8 cellular contexts compared by ENCODE assay signal in genomic region chr10:94363251-94363565, GRCh38. TPM values are rescaled to one million over a fixed set of nuclear protein-coding genes. Genes with fewer than 3 reads are reported as not detected.
DNase-seq lines count a peak whose midpoint lies in the region; FAIRE-seq and TF ChIP-seq lines count a peak whose summit lies in the region.

No MANE protein-coding gene starts in this region.

- H3K4me3 Mint-ChIP-seq in CD4-positive, alpha-beta memory T cell = peak overlapping the region; percentile 94 to 97 (median 96)

- peak overlapping the region; percentile 86 for H3K27ac ChIP-seq in CD4-positive, alpha-beta memory T cell (ENCODE audit: low read depth, low read length)
- H3K27ac ChIP-seq in WERI-Rb-1 = peak overlapping the region; percentile 60
- H3K27ac ChIP-seq in right atrium auricular region = peak overlapping the region in 1 of 2 donors; percentile 7
- no peak overlapping the region for H3K27ac ChIP-seq in stomach smooth muscle (ENCODE audit: low read length)

- H3K4me1 Mint-ChIP-seq in CD4-positive, alpha-beta memory T cell = peaks cover 23 to 43% (median 33%) of the 10 kb centered on the region in 4 donors

- H3K36me3 ChIP-seq in CD4-positive, alpha-beta memory T cell (ENCODE audit: insufficient read depth, low read length) = no peaks in the 10 kb centered on the region
- H3K36me3 ChIP-seq in WERI-Rb-1 (peaks cover 22% of the 10 kb centered on the region), right atrium auricular region (no peaks in the 10 kb centered on the region), stomach smooth muscle (ENCODE audit: control insufficient read depth in 2 of 2, insufficient read depth in 2 of 2, low read length in 2 of 2) (peaks cover 0 to 3% of the 10 kb centered on the region in 2 donors)

- no peaks in the 10 kb centered on the region for H3K9me3 Mint-ChIP-seq in CD4-positive, alpha-beta memory T cell

- intact Hi-C loops in CD4-positive, alpha-beta memory T cell (cut with micrococcal nuclease) = loop anchor here (2.0 to 10.0 kb wide), 4 partner anchors 42 to 1518 kb away; partner anchors contain the start of genes EXOC6 and FRA10AC1

- H3K27ac Mint-ChIP-seq in CD4-positive, alpha-beta memory T cell = peak overlapping the region; percentile 93 to 99 (median 97)

- H3K4me1 ChIP-seq in CD4-positive, alpha-beta memory T cell (ENCODE audit: insufficient read depth, low read length) = peaks cover 26% of the 10 kb centered on the region
- H3K4me1 ChIP-seq in right atrium auricular region (peaks cover 0 to 26% of the 10 kb centered on the region in 2 donors), stomach smooth muscle (ENCODE audit: control insufficient read depth, insufficient read depth, low read length) (peaks cover 8% of the 10 kb centered on the region)

- DNase-seq in CD4-positive, alpha-beta memory T cell = no peak
- DNase-seq in HFF-Myc (ENCODE audit: extremely low read depth, low read depth) (no peak), WERI-Rb-1 (no peak), right atrium auricular region (ENCODE audit: low spot score) (no peak), GM19239 (ENCODE audit: insufficient read length, low spot score) (no peak), D721Med (ENCODE audit: insufficient read length, low spot score) (no peak), DMS79 treated with DMSO at 0.1 percent for 48 hours (lab: John Stamatoyannopoulos, UW) (no peak)

- H3K4me3 ChIP-seq in CD4-positive, alpha-beta memory T cell (ENCODE audit: low read length in 2 of 2) = peak overlapping the region in 1 of 2 donors; percentile 64
- peak overlapping the region; percentile 77 for H3K4me3 ChIP-seq in HFF-Myc (replicated peaks; ENCODE audit: low read depth, low read length)
- H3K4me3 ChIP-seq in WERI-Rb-1 (ENCODE audit: low read depth, low read length) = peak overlapping the region; percentile 67
- peak overlapping the region; percentile 74 to 78 for H3K4me3 ChIP-seq in right atrium auricular region
- H3K4me3 ChIP-seq in stomach smooth muscle (ENCODE audit: low read length in 2 of 2) = peak overlapping the region; percentile 91 to 95

- peak overlapping the region; percentile 89 to 96 for H3K9ac ChIP-seq in stomach smooth muscle (ENCODE audit: low read length in 2 of 2)

- POLR2A ChIA-PET in CD4-positive, alpha-beta memory T cell (lab: Charles Lee; ENCODE audit: partially characterized antibody) = interaction anchor here (1.2 kb wide), 1 partner anchor 457 kb away, joined by 3 read pairs; no protein-coding TSS in a partner anchor

- FAIRE-seq in GM19239 (lab: Jason Lieb, UNC) (no peak), D721Med (lab: Jason Lieb, UNC) (no peak)

- TF ChIP-seq CTCF in HFF-Myc (IDR thresholded peaks at IDR 0.05; ENCODE audit: low read depth, low read length, missing control alignments) (no peak), WERI-Rb-1 (IDR thresholded peaks at IDR 0.05; ENCODE audit: low read depth, low read length) (no peak), right atrium auricular region (IDR thresholded peaks at IDR 0.05) (peak in 1 of 2 donors; percentile 22), D721Med (IDR thresholded peaks at IDR 0.05; ENCODE audit: insufficient read depth, missing control alignments) (no peak)

- H3K27me3 Mint-ChIP-seq in CD4-positive, alpha-beta memory T cell = peaks cover 5 to 9% of the 10 kb centered on the region in 2 donors

- peaks cover 22 to 26% of the 10 kb centered on the region in 2 donors for H3K36me3 Mint-ChIP-seq in CD4-positive, alpha-beta memory T cell

- no peaks in the 10 kb centered on the region for H3K9me3 ChIP-seq in CD4-positive, alpha-beta memory T cell (ENCODE audit: control insufficient read depth in 1 of 2, low read length in 2 of 2)
- H3K9me3 ChIP-seq in WERI-Rb-1 (ENCODE audit: severe bottlenecking) (no peaks in the 10 kb centered on the region), right atrium auricular region (no peaks in the 10 kb centered on the region), stomach smooth muscle (ENCODE audit: control insufficient read depth in 2 of 2, low read length in 2 of 2) (no peaks in the 10 kb centered on the region)

- CTCF ChIA-PET in CD4-positive, alpha-beta memory T cell (lab: Charles Lee; ENCODE audit: partially characterized antibody) = interaction anchor here (0.7 to 2.7 kb wide), 5 partner anchors 9 to 182 kb away, joined by 3 to 13 read pairs (median 4); no protein-coding TSS in a partner anchor

- H3K27me3 ChIP-seq in CD4-positive, alpha-beta memory T cell (ENCODE audit: insufficient read depth, low read length) = no peaks in the 10 kb centered on the region
- no peaks in the 10 kb centered on the region for H3K27me3 ChIP-seq in WERI-Rb-1 (ENCODE audit: insufficient read depth, low read depth, severe bottlenecking)
- no peaks in the 10 kb centered on the region for H3K27me3 ChIP-seq in right atrium auricular region
- H3K27me3 ChIP-seq in stomach smooth muscle (ENCODE audit: control insufficient read depth in 1 of 2, insufficient read depth in 2 of 2, low read length in 2 of 2) = no peaks in the 10 kb centered on the region

RNA-seq across cellular contexts. Expression of gene NOC3L, which starts 0.5 kb away (rescaled TPM):
- 10 to 100 TPM; 21.8 to 22.5 TPM for total RNA-seq in CD4-positive, alpha-beta memory T cell
- polyA plus RNA-seq in CD4-positive, alpha-beta memory T cell = 10 to 100 TPM in 1 of 2 donors, 1 to 10 TPM in 1; 6.2 to 15.8 TPM
- 1 to 10 TPM; 6.0 to 7.9 TPM for total RNA-seq in right atrium auricular region

RNA-seq across cellular contexts. Expression of gene TBC1D12, which starts 39.1 kb away (rescaled TPM):
- total RNA-seq in CD4-positive, alpha-beta memory T cell = under 1 TPM; 0.30 to 0.96 TPM
- polyA plus RNA-seq in CD4-positive, alpha-beta memory T cell = not detected
- 1 to 10 TPM; 5.2 to 8.4 TPM for total RNA-seq in right atrium auricular region
